Comparison of ENCODE assay signal across 19 cellular contexts in the genomic region with DNA sequence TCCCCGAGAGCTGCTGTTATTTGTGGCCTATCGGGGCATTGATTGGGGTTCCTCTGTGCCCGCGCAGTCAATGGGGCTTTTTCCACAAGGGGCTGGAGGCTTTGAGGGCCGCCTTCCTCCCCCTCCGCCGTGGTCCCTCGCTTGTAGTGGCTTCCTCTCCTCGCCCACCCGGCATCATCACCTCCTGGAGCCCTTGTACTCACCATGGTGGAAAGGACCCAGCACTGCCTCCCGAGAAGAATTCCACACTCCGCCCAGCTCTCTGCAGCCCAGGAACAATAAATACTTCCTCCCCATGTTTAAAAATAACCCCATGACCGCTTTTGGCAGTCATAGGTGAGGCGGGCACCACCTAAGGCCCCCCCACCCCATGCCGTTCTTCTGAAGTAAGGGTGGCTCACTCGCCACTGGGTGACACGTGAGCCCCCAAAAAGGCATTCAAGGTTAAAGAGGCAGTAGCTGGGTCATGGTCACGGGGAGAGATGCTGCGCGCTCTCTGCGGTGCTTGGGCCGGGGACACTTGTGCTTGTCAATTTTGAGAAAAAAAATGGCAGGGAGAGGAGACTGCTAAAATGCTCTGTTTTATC. TPM values are rescaled to one million over a fixed set of nuclear protein-coding genes. Genes with fewer than 3 reads are reported as not detected.
"Had no signal": no experiment of that assay in that cellular context is flagged by ENCODE, and none has a peak within 500 bp of the region (broad histone marks: within the 10 kb centered on the region; RNA-seq: fewer than 3 reads in every experiment).

MYL2 (minus strand) TSS at position 256 of the 587 bp plus-strand sequence; CDS start at position 206, 50 bp downstream.

- DNase-seq: activated CD4-positive, alpha-beta T cell treated with anti-CD3 and anti-CD28 coated beads, Interleukin-2, amount 10 ng/mL, durations not matched to agents 24 days and 14 days; activated CD4-positive, CD25-positive, alpha-beta regulatory T cell; activated CD8-positive, alpha-beta memory T cell treated with anti-CD3 and anti-CD28 coated beads, Interleukin-2, amount 50 U/mL, for 4 hours; activated CD8-positive, alpha-beta T cell treated with anti-CD3 and anti-CD28 coated beads, Interleukin-2, amount 10 ng/mL, durations not matched to agents 7 days and 5 days; activated effector memory CD4-positive, alpha-beta T cell treated with anti-CD3 and anti-CD28 coated beads, Interleukin-2, amount 50 U/mL, for 16 hours; activated naive CD8-positive, alpha-beta T cell treated with anti-CD3 and anti-CD28 coated beads, Interleukin-2, amount 10 ng/mL, durations not matched to agents 7 days and 5 days; activated T-cell treated with anti-CD3 and anti-CD28 coated beads, Interleukin-2, amount 50 U/mL, for 48 hours; effector memory CD8-positive, alpha-beta T cell; mesendoderm had no signal

- H3K4me2 ChIP-seq: hepatocyte, smooth muscle cell had no signal

- H2AFZ ChIP-seq: hepatocyte, parathyroid adenoma had no signal

- H3K36me3 ChIP-seq: gastroesophageal sphincter, suprapubic skin had no signal

- H3K4me3 ChIP-seq: gastroesophageal sphincter, hepatocyte, smooth muscle cell, suprapubic skin had no signal

- ATAC-seq: activated CD8-positive, alpha-beta T cell treated with anti-CD3 and anti-CD28 coated beads, Interleukin-2, amount 10 ng/mL, durations not matched to agents 7 days and 5 days; effector memory CD8-positive, alpha-beta T cell; gastroesophageal sphincter had no signal

- H3K9me3 ChIP-seq: gastroesophageal sphincter, suprapubic skin had no signal

- H3K4me1 ChIP-seq: gastroesophageal sphincter, parathyroid adenoma, suprapubic skin had no signal

- H3K79me2 ChIP-seq: hepatocyte, parathyroid adenoma had no signal

- H3K27me3 ChIP-seq: hepatocyte had no signal

- H3K27ac ChIP-seq: gastroesophageal sphincter, hepatocyte, parathyroid adenoma, suprapubic skin had no signal

- H3K9ac ChIP-seq: parathyroid adenoma had no signal

RNA-seq across cellular contexts. Expression of gene MYL2, which starts in this region (rescaled TPM):
- total RNA-seq: activated CD4-positive, alpha-beta T cell treated with anti-CD3 and anti-CD28 coated beads, Interleukin-2, amount 10 ng/mL, durations not matched to agents 24 days and 14 days; activated CD8-positive, alpha-beta T cell treated with anti-CD3 and anti-CD28 coated beads, Interleukin-2, amount 10 ng/mL, durations not matched to agents 7 days and 5 days; activated naive CD8-positive, alpha-beta T cell treated with anti-CD3 and anti-CD28 coated beads, Interleukin-2, amount 10 ng/mL, durations not matched to agents 7 days and 5 days; cerebellum; epithelial cell of proximal tubule; gastroesophageal sphincter; hepatocyte; liver; neural crest cell; renal cortical epithelial cell; smooth muscle cell; suprapubic skin had no signal
- polyA plus RNA-seq: hepatocyte, smooth muscle cell had no signal
